ENCODE assay signal across 8 cellular contexts in the genomic region with DNA sequence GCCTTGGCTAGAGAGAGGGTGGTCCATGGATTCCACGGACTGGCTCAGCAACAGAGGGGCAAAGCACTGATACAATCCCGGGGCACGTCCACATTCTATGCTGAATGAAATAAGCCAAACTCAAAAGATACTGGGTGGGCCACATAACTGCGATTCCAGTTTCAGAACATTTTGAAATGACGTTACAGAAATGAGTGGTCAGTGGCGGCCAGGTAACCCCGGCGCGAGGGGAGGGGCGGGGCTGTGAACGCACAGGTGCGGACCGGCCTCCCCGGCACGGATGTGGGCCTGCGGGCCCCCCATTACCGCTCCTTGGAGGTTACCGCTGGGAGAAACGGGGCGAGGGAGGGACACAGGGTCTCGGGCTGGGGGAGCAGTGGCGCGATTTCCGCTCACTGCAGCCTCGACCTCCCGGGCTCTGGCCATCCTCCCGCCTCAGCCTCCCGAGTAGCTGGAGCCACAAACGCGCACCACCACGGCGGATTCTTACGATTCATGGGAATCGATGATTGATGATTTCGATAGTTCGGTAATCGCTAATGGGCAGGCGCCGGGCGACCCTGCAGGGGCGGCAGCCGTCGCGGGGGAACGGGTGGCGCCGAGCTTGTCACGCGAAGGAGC. TPM values are rescaled to one million over a fixed set of nuclear protein-coding genes. Genes with fewer than 3 reads are reported as not detected.
DNase-seq lines count a peak whose midpoint lies in the region; ATAC-seq and TF ChIP-seq lines count a peak whose summit lies in the region.

No MANE protein-coding gene starts in this region.

- TF ChIP-seq EP300 in gastroesophageal sphincter (IDR thresholded peaks at IDR 0.05), result no peak

- H3K27me3 ChIP-seq in gastroesophageal sphincter, result no peaks in the 10 kb centered on the region

- 0 to 17% methylated on average over 4 to 6 of the region's 49 CpGs for WGBS in gastroesophageal sphincter (ENCODE audit: low coverage in 1 of 2), 2 donors

- H3K27ac ChIP-seq in 22Rv1 (peak overlapping the region; percentile 78), gastroesophageal sphincter (peak overlapping the region; percentile 62 to 91 (median 88)), skin epidermis (peak overlapping the region; percentile 52 to 96 (median 90))

- peak overlapping the region; percentile 89 for H3K4me3 ChIP-seq in WI38 (ENCODE audit: low read depth, low read length)
- peak overlapping the region; percentile 74 to 81 for H3K4me3 ChIP-seq in gastroesophageal sphincter
- H3K4me3 ChIP-seq in skin epidermis, result peak overlapping the region; percentile 55 to 94 (median 79)

- no peak for TF ChIP-seq CTCF in 22Rv1 (IDR thresholded peaks at IDR 0.05)
- no peak for TF ChIP-seq CTCF in WI38 (IDR thresholded peaks at IDR 0.05; ENCODE audit: low read depth, low read length)
- no peak for TF ChIP-seq CTCF in gastroesophageal sphincter (IDR thresholded peaks at IDR 0.05)

- no peaks in the 10 kb centered on the region for H3K9me3 ChIP-seq in gastroesophageal sphincter

- no peak for DNase-seq in SKM-1 (lab: John Stamatoyannopoulos, UW; ENCODE audit: unreplicated experiment)
- no peak for DNase-seq in T-helper 9 cell

- no peak for TF ChIP-seq POLR2A in gastroesophageal sphincter (IDR thresholded peaks at IDR 0.05)

- ATAC-seq in GM21447 (IDR thresholded peaks at IDR 0.05; ENCODE audit: unreplicated experiment) (peak; percentile 15), gastroesophageal sphincter (no peak), GM18870 (IDR thresholded peaks at IDR 0.05; ENCODE audit: unreplicated experiment) (no peak)

- peaks cover 0 to 13% of the 10 kb centered on the region in 2 donors for H3K36me3 ChIP-seq in gastroesophageal sphincter

- H3K4me1 ChIP-seq in gastroesophageal sphincter, result peaks cover 0 to 30% (median 11%) of the 10 kb centered on the region in 3 donors

RNA-seq across cellular contexts. Expression of a gene that starts 0.6 kb away (rescaled TPM):
- 10 to 100 TPM; 21.3 to 30.3 (median 26.6) TPM for total RNA-seq in gastroesophageal sphincter

RNA-seq across cellular contexts. Expression of a gene that starts 11.5 kb away (rescaled TPM):
- total RNA-seq in gastroesophageal sphincter, result 100 to 1,000 TPM in 1 of 4 donors, 10 to 100 TPM in 3; 19.9 to 135 (median 79.1) TPM

RNA-seq across cellular contexts. Expression of a gene that starts 24.0 kb away (rescaled TPM):
- not detected for total RNA-seq in gastroesophageal sphincter

RNA-seq across cellular contexts. Expression of a gene that starts 24.0 kb away (rescaled TPM):
- total RNA-seq in gastroesophageal sphincter, result 1 to 10 TPM in 2 of 4 donors, under 1 TPM in 1, not detected in 1; 0.39 to 1.7 (median 1.1) TPM

RNA-seq across cellular contexts. Expression of a gene that starts 43.9 kb away (rescaled TPM):
- 10 to 100 TPM; 19.5 to 27.8 (median 22.3) TPM for total RNA-seq in gastroesophageal sphincter
